24 cellular contexts compared by ENCODE assay signal in the genomic region with DNA sequence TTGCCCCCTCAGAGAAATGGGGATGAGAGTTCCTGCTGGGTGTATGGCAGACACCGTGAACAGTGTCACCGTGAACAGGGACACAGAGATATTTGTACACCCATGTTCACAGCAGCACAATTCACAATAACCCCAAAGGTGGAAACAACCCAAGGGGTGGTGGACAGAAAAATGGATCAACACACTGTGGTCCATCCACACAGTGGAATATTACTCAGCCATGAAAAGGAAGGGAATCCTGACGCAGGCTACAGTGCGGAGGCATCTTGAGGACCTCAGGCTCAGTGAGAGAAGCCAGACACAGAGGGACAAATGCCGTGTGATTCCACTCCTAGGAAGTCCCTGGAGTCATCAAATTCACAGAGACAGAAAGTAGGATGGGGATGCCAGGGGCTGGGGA. TPM values are rescaled to one million over a fixed set of nuclear protein-coding genes. Genes with fewer than 3 reads are reported as not detected.
"Had no signal": no experiment of that assay in that cellular context is flagged by ENCODE, and none has a peak within 500 bp of the region (broad histone marks: within the 10 kb centered on the region; RNA-seq: fewer than 3 reads in every experiment).

No MANE protein-coding gene starts in this region.

- H3K4me1 ChIP-seq: esophagus squamous epithelium, gastroesophageal sphincter, left lung, lower lobe of right lung, parathyroid adenoma, prostate gland, spleen, uterus had no signal

- H3K4me3 ChIP-seq: esophagus squamous epithelium, gastroesophageal sphincter, left lung, lower lobe of right lung, prostate gland, spleen, uterus had no signal

- H3K9ac ChIP-seq: parathyroid adenoma had no signal

- H2AFZ ChIP-seq: parathyroid adenoma had no signal

- FAIRE-seq: colon had no signal

- H3K9me3 ChIP-seq: esophagus squamous epithelium, gastroesophageal sphincter, left lung, lower lobe of right lung, prostate gland, uterus had no signal

- H3K27ac ChIP-seq: esophagus squamous epithelium, gastroesophageal sphincter, left lung, lower lobe of right lung, parathyroid adenoma, prostate gland, spleen, uterus had no signal

- H3K27me3 ChIP-seq: uterus had no signal

- ATAC-seq: effector memory CD8-positive, alpha-beta T cell; gastroesophageal sphincter; left lung; lower lobe of right lung; natural killer cell; sciatic nerve had no signal

- H3K36me3 ChIP-seq: esophagus squamous epithelium, gastroesophageal sphincter, left lung, lower lobe of right lung, prostate gland, spleen, uterus had no signal

- DNase-seq: effector memory CD8-positive, alpha-beta T cell; esophagus squamous epithelium; foreskin fibroblast; glutamatergic neuron; islet precursor cell; left lung; lower lobe of right lung; natural killer cell; occipital lobe; retina; spleen; stimulated activated CD4-positive, alpha-beta T cell treated with anti-CD3 and anti-CD28 coated beads, Interleukin-2, amount 100 ng/mL, for 24 hours; stimulated activated CD4-positive, alpha-beta T cell treated with anti-CD3 and anti-CD28 coated beads, Interleukin-4, amount 100 ng/mL, for 4 hours; stimulated activated naive CD4-positive, alpha-beta T cell; uterus had no signal

- H3K79me2 ChIP-seq: parathyroid adenoma had no signal

RNA-seq across cellular contexts. Expression of a gene that starts 7.6 kb away (rescaled TPM):
- total RNA-seq: epithelial cell of proximal tubule, esophagus squamous epithelium, gastroesophageal sphincter, lower lobe of right lung, myocyte, skeletal muscle tissue had no signal

RNA-seq across cellular contexts. Expression of a gene that starts 38.3 kb away (rescaled TPM):
- total RNA-seq: epithelial cell of proximal tubule, mesothelial cell of epicardium had no signal
